ENCODE assay signal across 8 cellular contexts in genomic region chr17:80453126-80453979, GRCh38. TPM values are rescaled to one million over a fixed set of nuclear protein-coding genes. Genes with fewer than 3 reads are reported as not detected.
DNase-seq lines count a peak whose midpoint lies in the region; FAIRE-seq and TF ChIP-seq lines count a peak whose summit lies in the region.

No MANE protein-coding gene starts in this region.

- in situ Hi-C loops in GM13977 (cut with MboI; ENCODE audit: low pct_unique_long_range_greater_than_20kb, low sequenced_read_pairs, unreplicated experiment): no loop called here

- H3K4me3 ChIP-seq in OCI-LY1 (ENCODE audit: low read depth, low read length, poor library complexity, severe bottlenecking): peak overlapping the region; percentile 78
- no peak overlapping the region for H3K4me3 ChIP-seq in parathyroid adenoma (ENCODE audit: low read depth, low read length)

- no peaks in the 10 kb centered on the region for H3F3A ChIP-seq in OCI-LY1 (ENCODE audit: insufficient read depth, low read length)

- H3K4me1 ChIP-seq in OCI-LY1 (ENCODE audit: insufficient read depth, low read length, severe bottlenecking): peaks cover 22% of the 10 kb centered on the region
- H3K4me1 ChIP-seq in parathyroid adenoma: peaks cover 9% of the 10 kb centered on the region

- H3K9ac ChIP-seq in OCI-LY1 (ENCODE audit: low read length) (no peak overlapping the region; the same call in 1 of the 2 replicates), parathyroid adenoma (no peak overlapping the region)

- peak overlapping the region; percentile 95 for H3K4me3 Mint-ChIP-seq in endothelial cell (ENCODE audit: unreplicated experiment)

- peaks cover 17% of the 10 kb centered on the region for H3K4me1 Mint-ChIP-seq in endothelial cell (ENCODE audit: unreplicated experiment)

- H4K20me1 ChIP-seq in OCI-LY1 (ENCODE audit: insufficient read depth, low read length): no peaks in the 10 kb centered on the region

- H3K79me2 ChIP-seq in OCI-LY1 (ENCODE audit: insufficient read depth, low read length) (no peaks in the 10 kb centered on the region), parathyroid adenoma (no peaks in the 10 kb centered on the region)

- H3K27me3 Mint-ChIP-seq in endothelial cell (ENCODE audit: unreplicated experiment): peaks cover 9% of the 10 kb centered on the region

- H3K27ac ChIP-seq in OCI-LY1 (ENCODE audit: low read depth, low read length, poor library complexity, severe bottlenecking) (no peak overlapping the region), parathyroid adenoma (peak overlapping the region; percentile 96)

- no peaks in the 10 kb centered on the region for H3K9me2 ChIP-seq in OCI-LY1 (ENCODE audit: low read depth, low read length)

- H3K27ac Mint-ChIP-seq in endothelial cell (ENCODE audit: unreplicated experiment): peak overlapping the region; percentile 98

- no peaks in the 10 kb centered on the region for H3K9me3 Mint-ChIP-seq in endothelial cell (ENCODE audit: unreplicated experiment)

- H3K9me3 ChIP-seq in OCI-LY1 (ENCODE audit: low read length): no peaks in the 10 kb centered on the region
- H3K9me3 ChIP-seq in parathyroid adenoma (ENCODE audit: control insufficient read depth, low read length): no peaks in the 10 kb centered on the region

- FAIRE-seq in GM19239 (lab: Jason Lieb, UNC): peak; percentile 42

- DNase-seq in GM19239 (ENCODE audit: insufficient read length, low spot score): no peak
- no peak for DNase-seq in endothelial cell (ENCODE audit: low spot score)
- DNase-seq in mesenteric fat pad (ENCODE audit: low spot score): no peak
- no peak for DNase-seq in NCI-H774 (lab: John Stamatoyannopoulos, UW)
- no peak for DNase-seq in GM13977 (ENCODE audit: low spot score)
- DNase-seq in stimulated activated naive CD4-positive, alpha-beta T cell (lab: John Stamatoyannopoulos, UW): no peak

- TF ChIP-seq CTCF in OCI-LY1 (IDR thresholded peaks at IDR 0.05; ENCODE audit: low read length): no peak
- no peak for TF ChIP-seq CTCF in endothelial cell (IDR thresholded peaks at IDR 0.05; ENCODE audit: unreplicated experiment)
- TF ChIP-seq CTCF in parathyroid adenoma (IDR thresholded peaks at IDR 0.05): no peak
- no peak for TF ChIP-seq CTCF in GM13977 (IDR thresholded peaks at IDR 0.05; ENCODE audit: extremely low read depth, insufficient read depth, missing control alignments)

- no peaks in the 10 kb centered on the region for H3K36me3 ChIP-seq in OCI-LY1 (ENCODE audit: insufficient read depth, low read length)
- no peaks in the 10 kb centered on the region for H3K36me3 ChIP-seq in parathyroid adenoma (ENCODE audit: control insufficient read depth, insufficient read depth, low read length)

- no peaks in the 10 kb centered on the region for H3K36me3 Mint-ChIP-seq in endothelial cell (ENCODE audit: low read depth, unreplicated experiment)

- H3K4me2 ChIP-seq in OCI-LY1 (ENCODE audit: low read length): peak overlapping the region; percentile 91
- H3K4me2 ChIP-seq in parathyroid adenoma (ENCODE audit: low read length): peak overlapping the region; percentile 93

- H2AFZ ChIP-seq in OCI-LY1 (ENCODE audit: low read length) (no peak overlapping the region), parathyroid adenoma (peak overlapping the region; percentile 95)

- H3K27me3 ChIP-seq in OCI-LY1 (ENCODE audit: insufficient read depth, low read length): peaks cover 7% of the 10 kb centered on the region; the same call in 1 of the 2 replicates
- no peaks in the 10 kb centered on the region for H3K27me3 ChIP-seq in parathyroid adenoma (ENCODE audit: control insufficient read depth, insufficient read depth, low read length)

RNA-seq across cellular contexts. Expression of gene NPTX1, which starts 23.1 kb away (rescaled TPM):
- total RNA-seq in endothelial cell (ENCODE audit: unreplicated experiment) (0.10 TPM), mesenteric fat pad (not detected)

RNA-seq across cellular contexts. Expression of gene ENDOV, which starts 38.4 kb away (rescaled TPM):
- total RNA-seq in endothelial cell (ENCODE audit: unreplicated experiment) (40.7 TPM), mesenteric fat pad (10.5 TPM)
